In the genomic region with DNA sequence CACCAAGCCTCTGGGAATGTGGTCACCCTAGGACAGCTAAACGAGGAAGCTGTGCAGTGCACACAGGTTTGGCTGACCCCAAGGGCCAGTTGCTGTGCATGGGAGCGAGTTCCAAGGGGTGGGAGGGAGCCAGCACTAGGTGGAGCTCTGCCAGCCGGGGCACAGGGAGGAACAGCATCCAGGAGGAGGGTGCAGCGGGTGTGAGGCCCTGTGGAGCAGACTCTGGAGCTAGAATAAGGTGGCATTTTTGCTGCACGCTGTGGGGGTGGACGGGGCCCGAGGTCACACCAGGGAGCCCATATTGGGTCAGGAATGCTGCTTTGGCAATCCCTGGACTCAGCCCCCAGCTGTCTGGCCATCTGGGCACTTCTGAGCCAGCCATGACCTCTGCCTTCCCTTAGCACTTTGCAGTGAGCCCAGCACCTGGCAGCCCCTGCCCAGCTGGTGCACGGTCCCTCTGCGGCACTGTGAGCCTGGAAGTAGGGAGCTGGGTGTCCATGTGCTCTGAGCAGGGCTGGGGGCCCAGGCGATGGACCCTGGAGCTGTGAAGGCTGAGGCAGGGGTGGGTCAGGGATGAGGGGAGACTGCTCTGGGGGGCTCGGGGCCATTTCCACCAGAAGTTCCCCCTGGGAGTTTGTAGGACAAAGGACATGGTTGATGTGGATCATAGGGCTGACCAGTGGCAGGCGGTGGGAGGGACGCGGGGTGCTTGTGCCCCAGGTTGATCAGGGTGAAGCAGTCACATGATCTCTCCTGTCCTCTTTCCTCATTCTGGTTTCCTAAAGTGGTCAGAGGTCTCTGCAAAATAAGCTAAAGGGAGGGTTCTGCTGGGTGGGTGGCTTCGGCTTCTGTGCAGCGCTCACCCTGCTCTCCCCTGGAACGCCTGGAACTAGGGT, we compare ENCODE assay signal across 8 cellular contexts. TPM values are rescaled to one million over a fixed set of nuclear protein-coding genes. Genes with fewer than 3 reads are reported as not detected.
DNase-seq lines count a peak whose midpoint lies in the region; ATAC-seq, FAIRE-seq and TF ChIP-seq lines count a peak whose summit lies in the region.

No MANE protein-coding gene starts in this region.

- peak overlapping the region; percentile 56 for H3K4me3 ChIP-seq in GM12865 (ENCODE audit: low read depth, low read length)
- H3K4me3 ChIP-seq in IMR-90 (ENCODE audit: insufficient read depth, low read depth, low read length) = no peak overlapping the region
- no peak overlapping the region for H3K4me3 ChIP-seq in hepatocyte
- peak overlapping the region; percentile 53 for H3K4me3 ChIP-seq in skeletal muscle satellite cell (ENCODE audit: low read length)

- peak overlapping the region; percentile 93; the same call in 2 of the 3 replicates for H2BK15ac ChIP-seq in IMR-90 (ENCODE audit: low read depth, low read length)

- H3K79me1 ChIP-seq in IMR-90 (ENCODE audit: low read depth in 1 of 2, low read length in 2 of 2) = peaks cover 29 to 85% of the 10 kb centered on the region in 2 experiments

- DNase-seq in GM12865 (ENCODE audit: low read depth) = peak; percentile 28
- DNase-seq in IMR-90 = peak; percentile 22
- DNase-seq in activated T-helper 2 cell treated with anti-CD3 and anti-CD28 coated beads, Interferon-gamma antibody, Interleukin-2, Interleukin-4, amounts not matched to agents 10 μg/mL and 5 μg/mL and 100 μg/mL, durations not matched to agents 14 hours and 24 hours and 36 hours (ENCODE audit: low spot score) = no peak
- no peak for DNase-seq in hepatocyte (ENCODE audit: low spot score)
- no peak for DNase-seq in HEK293T (ENCODE audit: extremely low spot score)
- DNase-seq in iPS-NIHi11 (ENCODE audit: low spot score) = no peak
- DNase-seq in GM19239 (ENCODE audit: insufficient read length, low spot score) = no peak

- peaks cover 39% of the 10 kb centered on the region for H3K4me1 Mint-ChIP-seq in activated T-helper 2 cell treated with anti-CD3 and anti-CD28 coated beads, Interferon-gamma antibody, Interleukin-2, Interleukin-4, amounts not matched to agents 10 μg/mL and 5 μg/mL and 100 μg/mL, durations not matched to agents 14 hours and 24 hours and 36 hours (ENCODE audit: low read depth)

- no TSS peak for BruUV-seq in IMR-90 (replicated peaks; lab: Mats Ljungman, UMichigan)

- H3K56ac ChIP-seq in IMR-90 (ENCODE audit: extremely low read depth, insufficient read depth, low read length) = peak overlapping the region; percentile 60

- no peak for FAIRE-seq in GM19239 (lab: Jason Lieb, UNC)

- H3K79me2 ChIP-seq in hepatocyte = peaks cover 91% of the 10 kb centered on the region

- peak; percentile 2 for ATAC-seq in IMR-90 (ENCODE audit: low read depth)

- peak overlapping the region; percentile 76 for H3K18ac ChIP-seq in IMR-90 (ENCODE audit: low read depth, low read length)

- H3K27me3 Mint-ChIP-seq in activated T-helper 2 cell treated with anti-CD3 and anti-CD28 coated beads, Interferon-gamma antibody, Interleukin-2, Interleukin-4, amounts not matched to agents 10 μg/mL and 5 μg/mL and 100 μg/mL, durations not matched to agents 14 hours and 24 hours and 36 hours (ENCODE audit: low read depth) = no peaks in the 10 kb centered on the region

- H3K9me3 ChIP-seq in IMR-90 (ENCODE audit: control insufficient read depth, insufficient read depth, low read length) (no peaks in the 10 kb centered on the region), hepatocyte (ENCODE audit: low read depth) (no peaks in the 10 kb centered on the region), skeletal muscle satellite cell (replicated peaks; ENCODE audit: low read length) (no peaks in the 10 kb centered on the region)

- peak overlapping the region; percentile 96 for H2AK5ac ChIP-seq in IMR-90 (ENCODE audit: low read depth, low read length)

- H4K91ac ChIP-seq in IMR-90 (ENCODE audit: insufficient read depth, low read depth, low read length) = peak overlapping the region; percentile 95

- no peaks in the 10 kb centered on the region for H3K9me3 Mint-ChIP-seq in activated T-helper 2 cell treated with anti-CD3 and anti-CD28 coated beads, Interferon-gamma antibody, Interleukin-2, Interleukin-4, amounts not matched to agents 10 μg/mL and 5 μg/mL and 100 μg/mL, durations not matched to agents 14 hours and 24 hours and 36 hours

- no peak for TF ChIP-seq POLR2A in IMR-90 (IDR thresholded peaks at IDR 0.05; ENCODE audit: low read depth, low read length)

- intact Hi-C loops in IMR-90 (cut with micrococcal nuclease) = loop anchor here (10.0 kb wide), 1 partner anchor 63 kb away; no protein-coding TSS in a partner anchor
- intact Hi-C loops in activated T-helper 2 cell treated with anti-CD3 and anti-CD28 coated beads, Interferon-gamma antibody, Interleukin-2, Interleukin-4, amounts not matched to agents 10 μg/mL and 5 μg/mL and 100 μg/mL, durations not matched to agents 14 hours and 24 hours and 36 hours (cut with micrococcal nuclease) = loop anchor here (1.0 kb wide), 1 partner anchor 9 kb away; a partner anchor contains a TSS

- no peaks in the 10 kb centered on the region for H3K9me2 ChIP-seq in hepatocyte (replicated peaks; ENCODE audit: insufficient read depth)

- peak overlapping the region; percentile 72 to 96 for H4K8ac ChIP-seq in IMR-90 (ENCODE audit: low read depth in 2 of 2, low read length in 2 of 2)

- peak overlapping the region; percentile 63 for H4K5ac ChIP-seq in IMR-90 (ENCODE audit: low read depth, low read length)

- CTCF ChIA-PET in IMR-90 (lab: Yijun Ruan, JAX) (no interaction called here), HEK293T (lab: Yijun Ruan, JAX) (interaction anchor here (0.5 to 1.7 kb wide), 6 partner anchors 13 to 1093 kb away, joined by 3 to 5 read pairs (median 3); no protein-coding TSS in a partner anchor)

- dilution Hi-C loops in IMR-90 (cut with HindIII; ENCODE audit: low sequenced_read_pairs, unreplicated experiment) = no loop called here

- H2BK5ac ChIP-seq in IMR-90 (ENCODE audit: low read depth, low read length, poor library complexity, severe bottlenecking) = peak overlapping the region; percentile 95

- H3K36me3 ChIP-seq in IMR-90 (ENCODE audit: control insufficient read depth, insufficient read depth, low read length) (peaks cover 10% of the 10 kb centered on the region), hepatocyte (replicated peaks; ENCODE audit: insufficient read depth, low read depth) (no peaks in the 10 kb centered on the region), skeletal muscle satellite cell (ENCODE audit: insufficient read depth, low read length) (peaks cover 11% of the 10 kb centered on the region)

- H4K20me1 ChIP-seq in IMR-90 (ENCODE audit: insufficient read depth, low read length) (peaks cover 35% of the 10 kb centered on the region), hepatocyte (ENCODE audit: insufficient read depth, poor library complexity, severe bottlenecking) (peaks cover 31% of the 10 kb centered on the region)

- H3K9me1 ChIP-seq in IMR-90 (ENCODE audit: insufficient read depth, low read length) = peaks cover 22% of the 10 kb centered on the region

- peak overlapping the region; percentile 81 for H3K27ac Mint-ChIP-seq in activated T-helper 2 cell treated with anti-CD3 and anti-CD28 coated beads, Interferon-gamma antibody, Interleukin-2, Interleukin-4, amounts not matched to agents 10 μg/mL and 5 μg/mL and 100 μg/mL, durations not matched to agents 14 hours and 24 hours and 36 hours

- H3K23ac ChIP-seq in IMR-90 (ENCODE audit: low read depth, low read length) = peak overlapping the region; percentile 76

- H2BK120ac ChIP-seq in IMR-90 (ENCODE audit: low read depth, low read length) = peak overlapping the region; percentile 95

- peak overlapping the region; percentile 95 for H2AK9ac ChIP-seq in IMR-90 (replicated peaks; ENCODE audit: low read depth, low read length, poor library complexity)

- H3K4ac ChIP-seq in IMR-90 (ENCODE audit: low read depth, low read length) = peak overlapping the region; percentile 96

- H2AFZ ChIP-seq in IMR-90 (replicated peaks; ENCODE audit: low read length, poor library complexity) = peak overlapping the region; percentile 93
- no peak overlapping the region for H2AFZ ChIP-seq in hepatocyte

- H3K36me3 Mint-ChIP-seq in activated T-helper 2 cell treated with anti-CD3 and anti-CD28 coated beads, Interferon-gamma antibody, Interleukin-2, Interleukin-4, amounts not matched to agents 10 μg/mL and 5 μg/mL and 100 μg/mL, durations not matched to agents 14 hours and 24 hours and 36 hours (ENCODE audit: low read depth) = peaks cover 26% of the 10 kb centered on the region

- peak overlapping the region; percentile 65 for H3K4me2 ChIP-seq in IMR-90 (ENCODE audit: low read depth, low read length)
- peak overlapping the region; percentile 87 for H3K4me2 ChIP-seq in hepatocyte
- H3K4me2 ChIP-seq in skeletal muscle satellite cell (ENCODE audit: low read length) = peak overlapping the region; percentile 79

- in situ Hi-C loops in IMR-90 (cut with MboI; ENCODE audit: low sequenced_read_pairs) = no loop called here

- peaks cover 23% of the 10 kb centered on the region for H3K4me1 ChIP-seq in IMR-90 (ENCODE audit: control insufficient read depth, insufficient read depth, low read length)
- peaks cover 54% of the 10 kb centered on the region for H3K4me1 ChIP-seq in hepatocyte (ENCODE audit: insufficient read depth)
- H3K4me1 ChIP-seq in skeletal muscle satellite cell (ENCODE audit: control insufficient read depth, insufficient read depth, low read length) = peaks cover 56% of the 10 kb centered on the region

- H3K27ac ChIP-seq in IMR-90 (ENCODE audit: insufficient read depth, low read length) (peak overlapping the region; percentile 85), hepatocyte (peak overlapping the region; percentile 99)

- peak overlapping the region; percentile 45 for H2BK20ac ChIP-seq in IMR-90 (ENCODE audit: low read depth, low read length)

- POLR2A ChIA-PET in IMR-90 (lab: Charles Lee; ENCODE audit: unreplicated experiment) (interaction anchor here (0.9 kb wide), 1 partner anchor 9 kb away, joined by 3 read pairs; no protein-coding TSS in a partner anchor), HEK293T (lab: Yijun Ruan, JAX) (interaction anchor here (0.5 to 3.0 kb wide), 21 partner anchors 8 to 576 kb away, joined by 3 to 44 read pairs (median 4); a partner anchor contains a TSS)

- H3K9ac ChIP-seq in IMR-90 (ENCODE audit: low read depth, low read length) (peak overlapping the region; percentile 22), skeletal muscle satellite cell (ENCODE audit: low read depth, low read length) (peak overlapping the region; percentile 57)

- peak overlapping the region; percentile 74 for H3K4me3 Mint-ChIP-seq in activated T-helper 2 cell treated with anti-CD3 and anti-CD28 coated beads, Interferon-gamma antibody, Interleukin-2, Interleukin-4, amounts not matched to agents 10 μg/mL and 5 μg/mL and 100 μg/mL, durations not matched to agents 14 hours and 24 hours and 36 hours (ENCODE audit: low read depth)

- TF ChIP-seq CTCF in GM12865 (IDR thresholded peaks at IDR 0.05; ENCODE audit: insufficient read depth, low read depth, low read length, missing control alignments) (no peak), IMR-90 (conservative IDR thresholded peaks at IDR 0.05; ENCODE audit: low read depth, low read length) (no peak), hepatocyte (IDR thresholded peaks at IDR 0.05; ENCODE audit: poor library complexity) (no peak)

- peak overlapping the region; percentile 68 for H3K14ac ChIP-seq in IMR-90 (replicated peaks; ENCODE audit: low read depth, low read length)

- H3K27me3 ChIP-seq in IMR-90 (ENCODE audit: control insufficient read depth, insufficient read depth, low read length) (no peaks in the 10 kb centered on the region), hepatocyte (no peaks in the 10 kb centered on the region), skeletal muscle satellite cell (ENCODE audit: control insufficient read depth, insufficient read depth, low read length) (no peaks in the 10 kb centered on the region)

- no peak for TF ChIP-seq RAD21 in IMR-90 (IDR thresholded peaks at IDR 0.05; ENCODE audit: low read length)

- 73% methylated on average over 6 of the region's 17 CpGs; no CpG with 5 or more reads in 1 of the 2 experiments for WGBS in IMR-90 (ENCODE audit: extremely low coverage in 2 of 2, insufficient read length in 1 of 2), 2 experiments
- 56% methylated on average over 16 of the region's 17 CpGs for WGBS in hepatocyte (ENCODE audit: low lambda C conversion rate, missing lambda C conversion rate)

RNA-seq across cellular contexts. Expression of a gene that starts 8.9 kb away (rescaled TPM):
- 250 and 312 TPM in 2 replicates for total RNA-seq in IMR-90 (2012; rRNA removed)
- 149 and 155 TPM in 2 replicates for polyA plus RNA-seq in IMR-90 (2012; rRNA removed)
- 114 and 180 TPM in 2 replicates for polyA plus RNA-seq in IMR-90 (2012; cell fraction: cytosol; rRNA removed)
- polyA plus RNA-seq in IMR-90 (2012; cell fraction: nucleus; rRNA removed; ENCODE audit: low replicate concordance) = 141 and 208 TPM in 2 replicates
- total RNA-seq in activated T-helper 2 cell treated with anti-CD3 and anti-CD28 coated beads, Interferon-gamma antibody, Interleukin-2, Interleukin-4, amounts not matched to agents 10 μg/mL and 5 μg/mL and 100 μg/mL, durations not matched to agents 14 hours and 24 hours and 36 hours = 124 and 136 TPM in 2 replicates
- 80.3 and 103 TPM in 2 replicates for total RNA-seq in hepatocyte
- polyA plus RNA-seq in hepatocyte = 185 and 192 TPM in 2 replicates
- total RNA-seq in skeletal muscle satellite cell (2012; rRNA removed) = 59.4 and 61.1 TPM in 2 replicates

RNA-seq across cellular contexts. Expression of a gene that starts 48.3 kb away (rescaled TPM):
- total RNA-seq in IMR-90 (2012; rRNA removed) (6.1 and 6.9 TPM in 2 replicates), hepatocyte (24.1 and 30.4 TPM in 2 replicates)
- polyA plus RNA-seq in IMR-90 (2012; rRNA removed) (71.7 and 87.4 TPM in 2 replicates), hepatocyte (116 and 120 TPM in 2 replicates)
- 31.9 and 61.6 TPM in 2 replicates for polyA plus RNA-seq in IMR-90 (2012; cell fraction: cytosol; rRNA removed)
- 16.5 and 24.5 TPM in 2 replicates for polyA plus RNA-seq in IMR-90 (2012; cell fraction: nucleus; rRNA removed; ENCODE audit: low replicate concordance)
- 55.8 TPM in 2 replicates for total RNA-seq in activated T-helper 2 cell treated with anti-CD3 and anti-CD28 coated beads, Interferon-gamma antibody, Interleukin-2, Interleukin-4, amounts not matched to agents 10 μg/mL and 5 μg/mL and 100 μg/mL, durations not matched to agents 14 hours and 24 hours and 36 hours
- total RNA-seq in skeletal muscle satellite cell (2012; rRNA removed) = 15.5 and 28.0 TPM in 2 replicates

Comparison
In these comparisons a context has a peak if more than half of its experiments do, and no peak if none do; other contexts are left out.
1. DNase-seq: peak in GM12865 (single experiment) and IMR-90 (single experiment); none in activated T-helper 2 cell treated with anti-CD3 and anti-CD28 coated beads, Interferon-gamma antibody, Interleukin-2, Interleukin-4, amounts not matched to agents 10 μg/mL and 5 μg/mL and 100 μg/mL, durations not matched to agents 14 hours and 24 hours and 36 hours (single experiment), hepatocyte (single experiment), HEK293T (single experiment), iPS-NIHi11 (single experiment) and GM19239 (single experiment).
2. H3K4me3 ChIP-seq: peak in GM12865 (single experiment) and skeletal muscle satellite cell (single experiment); none in IMR-90 (single experiment) and hepatocyte (single experiment).
3. Peak in every context shown above with its lines, with median percentiles within 50 percentile points of each other: H3K4me2 ChIP-seq.